Comparison of ENCODE assay signal across 21 cellular contexts in the genomic region with DNA sequence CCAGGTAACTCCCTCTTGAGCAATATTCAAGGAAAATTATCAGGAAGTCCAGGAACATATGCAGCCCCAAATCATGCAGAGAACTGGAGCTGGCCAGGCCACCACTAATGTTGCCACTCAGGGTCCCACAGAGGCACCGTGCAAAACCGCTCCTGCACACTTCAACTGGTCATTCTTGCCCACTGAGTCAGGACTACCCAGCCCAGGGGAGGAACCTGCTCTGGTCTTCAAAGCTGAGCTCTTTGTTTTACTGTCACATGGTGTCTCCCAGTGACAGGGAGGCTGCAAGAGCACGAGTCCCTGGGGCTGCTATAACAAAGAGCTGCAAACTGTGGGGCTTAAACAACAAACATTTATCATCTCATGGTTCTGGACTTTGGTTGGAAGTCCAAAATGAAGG.
A peak's percentile ranks its signal among the peaks of the same experiment; 100 is the strongest.
DNase-seq lines count a peak whose midpoint lies in the region; ATAC-seq and TF ChIP-seq lines count a peak whose summit lies in the region.
"Had no signal": no experiment of that assay in that cellular context is flagged by ENCODE, and none has a peak within 500 bp of the region (broad histone marks: within the 10 kb centered on the region; RNA-seq: fewer than 3 reads in every experiment).

No MANE protein-coding gene starts in this region.

- H3F3A ChIP-seq in neural progenitor cell (ENCODE audit: low read depth): no peaks in the 10 kb centered on the region

- no peak overlapping the region for H3K56ac ChIP-seq in IMR-90 (ENCODE audit: extremely low read depth, insufficient read depth, low read length)

- H3K27me3 Mint-ChIP-seq in neural progenitor cell (ENCODE audit: insufficient read depth, low read depth): peaks cover 3% of the 10 kb centered on the region
- H3K27me3 Mint-ChIP-seq: CD4-positive, CD25-positive, alpha-beta regulatory T cell had no signal

- H3K9me3 Mint-ChIP-seq in neural progenitor cell: no peaks in the 10 kb centered on the region
- H3K9me3 Mint-ChIP-seq: CD8-positive, alpha-beta T cell had no signal

- no peak overlapping the region for H3K27ac ChIP-seq in IMR-90 (ENCODE audit: insufficient read depth, low read length)
- H3K27ac ChIP-seq in neural progenitor cell: no peak overlapping the region
- H3K27ac ChIP-seq: 22Rv1, BLaER1, C4-2B, GM23248 had no signal

- CTCF ChIA-PET in IMR-90 (lab: Yijun Ruan, JAX): no interaction called here

- in situ Hi-C loops in IMR-90 (cut with MboI; ENCODE audit: low sequenced_read_pairs): no loop called here

- BruUV-seq in IMR-90 (replicated peaks; lab: Mats Ljungman, UMichigan): no TSS peak

- peak overlapping the region; percentile 56; the same call in 1 of the 2 replicates for H3K14ac ChIP-seq in IMR-90 (replicated peaks; ENCODE audit: low read depth, low read length)

- H4K91ac ChIP-seq in IMR-90 (ENCODE audit: insufficient read depth, low read depth, low read length): no peak overlapping the region; the same call in 1 of the 2 replicates

- H3K4me3 Mint-ChIP-seq in neural progenitor cell: no peak overlapping the region
- H3K4me3 Mint-ChIP-seq: B cell; CD4-positive, CD25-positive, alpha-beta regulatory T cell; CD8-positive, alpha-beta T cell had no signal

- H2BK5ac ChIP-seq in IMR-90 (ENCODE audit: low read depth, low read length, poor library complexity, severe bottlenecking): no peak overlapping the region

- H3K9me3 ChIP-seq in IMR-90 (ENCODE audit: control insufficient read depth, insufficient read depth, low read length): no peaks in the 10 kb centered on the region
- H3K9me3 ChIP-seq in neural progenitor cell (ENCODE audit: low read depth): no peaks in the 10 kb centered on the region
- H3K9me3 ChIP-seq: Caco-2 had no signal

- H3K79me2 ChIP-seq in neural progenitor cell (ENCODE audit: low read depth): no peaks in the 10 kb centered on the region

- no peaks in the 10 kb centered on the region for H3K79me1 ChIP-seq in IMR-90 (ENCODE audit: low read depth in 1 of 2, low read length in 2 of 2)

- no peak overlapping the region for H2AFZ ChIP-seq in IMR-90 (replicated peaks; ENCODE audit: low read length, poor library complexity)
- H2AFZ ChIP-seq in neural progenitor cell (replicated peaks): peak overlapping the region; percentile 54
- H2AFZ ChIP-seq: GM23248 had no signal

- H3K18ac ChIP-seq in IMR-90 (ENCODE audit: low read depth, low read length): no peak overlapping the region

- TF ChIP-seq RAD21 in IMR-90 (IDR thresholded peaks at IDR 0.05; ENCODE audit: low read length): no peak

- intact Hi-C loops in IMR-90 (cut with micrococcal nuclease): no loop called here

- no peaks in the 10 kb centered on the region for H3K36me3 ChIP-seq in IMR-90 (ENCODE audit: control insufficient read depth, insufficient read depth, low read length)
- no peaks in the 10 kb centered on the region for H3K36me3 ChIP-seq in neural progenitor cell
- H3K36me3 ChIP-seq: BLaER1 had no signal

- peaks cover 8% of the 10 kb centered on the region for H3K9me1 ChIP-seq in IMR-90 (ENCODE audit: insufficient read depth, low read length)

- H3K27ac Mint-ChIP-seq in neural progenitor cell: no peak overlapping the region
- H3K27ac Mint-ChIP-seq: B cell; CD4-positive, CD25-positive, alpha-beta regulatory T cell; CD8-positive, alpha-beta T cell had no signal

- TF ChIP-seq CTCF in IMR-90 (conservative IDR thresholded peaks at IDR 0.05; ENCODE audit: low read depth, low read length): no peak
- TF ChIP-seq CTCF in neural progenitor cell (IDR thresholded peaks at IDR 0.05): no peak

- H3K9ac ChIP-seq in IMR-90 (ENCODE audit: low read depth, low read length) (no peak overlapping the region), neural progenitor cell (no peak overlapping the region)
- H3K9ac ChIP-seq: BLaER1, GM23248 had no signal

- no peak overlapping the region for H4K5ac ChIP-seq in IMR-90 (ENCODE audit: low read depth, low read length)

- H3K4ac ChIP-seq in IMR-90 (ENCODE audit: low read depth, low read length): no peak overlapping the region

- WGBS in IMR-90 (ENCODE audit: extremely low coverage in 2 of 2, insufficient read length in 1 of 2), 2 experiments: no CpG with 5 or more reads among the region's 3 CpGs

- H3K27me3 ChIP-seq in IMR-90 (ENCODE audit: control insufficient read depth, insufficient read depth, low read length) (no peaks in the 10 kb centered on the region), neural progenitor cell (no peaks in the 10 kb centered on the region)
- H3K27me3 ChIP-seq: BLaER1 had no signal

- H3K23ac ChIP-seq in IMR-90 (ENCODE audit: low read depth, low read length): no peak overlapping the region

- H3K4me2 ChIP-seq in IMR-90 (ENCODE audit: low read depth, low read length): no peak overlapping the region
- H3K4me2 ChIP-seq in neural progenitor cell: no peak overlapping the region
- H3K4me2 ChIP-seq: BLaER1 had no signal

- POLR2A ChIA-PET in IMR-90 (lab: Charles Lee; ENCODE audit: unreplicated experiment): no interaction called here

- H2BK120ac ChIP-seq in IMR-90 (ENCODE audit: low read depth, low read length): 0 out of 2 replicates have a peak overlapping the region, but pooled peaks have one; percentile 8

- H3K4me1 Mint-ChIP-seq in neural progenitor cell: peaks cover 4% of the 10 kb centered on the region

- no peak for TF ChIP-seq POLR2A in IMR-90 (IDR thresholded peaks at IDR 0.05; ENCODE audit: low read depth, low read length)

- dilution Hi-C loops in IMR-90 (cut with HindIII; ENCODE audit: low sequenced_read_pairs, unreplicated experiment): no loop called here

- no peak overlapping the region for H2BK15ac ChIP-seq in IMR-90 (ENCODE audit: low read depth, low read length)

- ATAC-seq in IMR-90 (ENCODE audit: low read depth) (no peak), esophagus mucosa (peak; percentile 71), GM19467 (IDR thresholded peaks at IDR 0.05; ENCODE audit: unreplicated experiment) (no peak)
- ATAC-seq: CD8-positive, alpha-beta T cell; GM12878 had no signal

- H2AK9ac ChIP-seq in IMR-90 (replicated peaks; ENCODE audit: low read depth, low read length, poor library complexity): no peak overlapping the region

- H2AK5ac ChIP-seq in IMR-90 (ENCODE audit: low read depth, low read length): no peak overlapping the region

- H3K4me1 ChIP-seq in IMR-90 (ENCODE audit: control insufficient read depth, insufficient read depth, low read length): peaks cover 16% of the 10 kb centered on the region
- H3K4me1 ChIP-seq in neural progenitor cell: peaks cover 14% of the 10 kb centered on the region
- H3K4me1 ChIP-seq: Caco-2 had no signal

- peak; percentile 5 for DNase-seq in DMS53 (lab: John Stamatoyannopoulos, UW)
- DNase-seq in DMS53 treated with DMSO at 0.1 percent for 48 hours (lab: John Stamatoyannopoulos, UW; ENCODE audit: unreplicated experiment): no peak
- no peak for DNase-seq in IMR-90
- DNase-seq in neural progenitor cell (ENCODE audit: low spot score): no peak
- no peak for DNase-seq in putamen (ENCODE audit: low spot score)
- DNase-seq in DMS79 treated with DMSO at 0.1 percent for 48 hours (lab: John Stamatoyannopoulos, UW): no peak
- DNase-seq: Caco-2; CD4-positive, CD25-positive, alpha-beta regulatory T cell; CD8-positive, alpha-beta T cell; DMS153; DND-41; H7; HCEC 1CT had no signal

- H3K4me3 ChIP-seq in IMR-90 (ENCODE audit: insufficient read depth, low read depth, low read length) (no peak overlapping the region), neural progenitor cell (no peak overlapping the region)
- H3K4me3 ChIP-seq: BLaER1, GM12878, GM23248 had no signal

- no peaks in the 10 kb centered on the region for H3K36me3 Mint-ChIP-seq in neural progenitor cell
- H3K36me3 Mint-ChIP-seq: CD4-positive, CD25-positive, alpha-beta regulatory T cell; CD8-positive, alpha-beta T cell had no signal

- no peak overlapping the region for H2BK20ac ChIP-seq in IMR-90 (ENCODE audit: low read depth, low read length)

- H4K20me1 ChIP-seq in IMR-90 (ENCODE audit: insufficient read depth, low read length): no peaks in the 10 kb centered on the region
- no peaks in the 10 kb centered on the region for H4K20me1 ChIP-seq in neural progenitor cell (ENCODE audit: low read depth)
- H4K20me1 ChIP-seq: BLaER1 had no signal

- H4K8ac ChIP-seq in IMR-90 (ENCODE audit: low read depth in 2 of 2, low read length in 2 of 2): no peak overlapping the region

TF ChIP-seq in IMR-90, 13 proteins besides CTCF, POLR2A, EP300 and RAD21:
- no peak for TF ChIP-seq SMC3 (IDR thresholded peaks at IDR 0.05; ENCODE audit: low read depth, low read length)
- TF ChIP-seq NFE2L2 (IDR thresholded peaks at IDR 0.05; ENCODE audit: low read depth, low read length): no peak
- no peak for TF ChIP-seq CEBPB (IDR thresholded peaks at IDR 0.05; ENCODE audit: low read depth, low read length)
